Comparison of ENCODE assay signal across 12 cellular contexts in genomic region chr4:150540536-150540935, GRCh38. TPM values are rescaled to one million over a fixed set of nuclear protein-coding genes. Genes with fewer than 3 reads are reported as not detected.
DNase-seq lines count a peak whose midpoint lies in the region; ATAC-seq and TF ChIP-seq lines count a peak whose summit lies in the region.
"Had no signal": no experiment of that assay in that cellular context is flagged by ENCODE, and none has a peak within 500 bp of the region (broad histone marks: within the 10 kb centered on the region; RNA-seq: fewer than 3 reads in every experiment).

No MANE protein-coding gene starts in this region.

- TF ChIP-seq CTCF in WTC11 (IDR thresholded peaks at IDR 0.05): no peak
- TF ChIP-seq CTCF in nephron progenitor cell (IDR thresholded peaks at IDR 0.05): no peak

- DNase-seq in WTC11 (ENCODE audit: low spot score): no peak
- no peak for DNase-seq in nephron progenitor cell
- DNase-seq in effector memory CD4-positive, alpha-beta T cell: no peak
- DNase-seq: DMS53, H7, KBM-7 had no signal

- no peak for ATAC-seq in WTC11
- ATAC-seq in HG03280 (IDR thresholded peaks at IDR 0.05; ENCODE audit: unreplicated experiment): no peak
- ATAC-seq in GM18861 (IDR thresholded peaks at IDR 0.05; ENCODE audit: unreplicated experiment): no peak

- no peaks in the 10 kb centered on the region for H3K36me3 ChIP-seq in HUES48 (ENCODE audit: control insufficient read depth, insufficient read depth, low read length)
- no peaks in the 10 kb centered on the region for H3K36me3 ChIP-seq in effector memory CD4-positive, alpha-beta T cell (ENCODE audit: control insufficient read depth, insufficient read depth, low read length)
- H3K36me3 ChIP-seq: BLaER1 had no signal

- H3K27me3 Mint-ChIP-seq in WTC11 (ENCODE audit: low read depth) (no peaks in the 10 kb centered on the region), nephron progenitor cell (ENCODE audit: low read depth, poor library complexity) (no peaks in the 10 kb centered on the region)

- CTCF ChIA-PET in WTC11 (lab: Charles Lee): no interaction called here

- peak overlapping the region; percentile 79 for H3K27ac ChIP-seq in HUES48 (ENCODE audit: low read depth, low read length)
- no peak overlapping the region for H3K27ac ChIP-seq in effector memory CD4-positive, alpha-beta T cell (ENCODE audit: insufficient read depth, low read length, poor library complexity, severe bottlenecking)
- H3K27ac ChIP-seq: BLaER1 had no signal

- H3K9me3 Mint-ChIP-seq in WTC11: no peaks in the 10 kb centered on the region
- H3K9me3 Mint-ChIP-seq in nephron progenitor cell: no peaks in the 10 kb centered on the region

- H3K4me1 ChIP-seq in HUES48 (ENCODE audit: control insufficient read depth, insufficient read depth, low read length): peaks cover 31% of the 10 kb centered on the region
- H3K4me1 ChIP-seq in effector memory CD4-positive, alpha-beta T cell (ENCODE audit: control insufficient read depth, insufficient read depth, low read length, poor library complexity, severe bottlenecking): no peaks in the 10 kb centered on the region
- H3K4me1 ChIP-seq: BLaER1 had no signal

- H3K27me3 ChIP-seq in HUES48 (ENCODE audit: control insufficient read depth, insufficient read depth, low read length): no peaks in the 10 kb centered on the region
- no peaks in the 10 kb centered on the region for H3K27me3 ChIP-seq in effector memory CD4-positive, alpha-beta T cell (replicated peaks; ENCODE audit: control insufficient read depth, insufficient read depth, low read length, poor library complexity, severe bottlenecking)
- H3K27me3 ChIP-seq: BLaER1 had no signal

- POLR2A ChIA-PET in WTC11 (lab: Charles Lee): no interaction called here

- H3K36me3 Mint-ChIP-seq in WTC11 (no peaks in the 10 kb centered on the region), nephron progenitor cell (ENCODE audit: low read depth) (no peaks in the 10 kb centered on the region)

- no peak overlapping the region for H3K9ac ChIP-seq in HUES48 (ENCODE audit: low read depth, low read length)
- H3K9ac ChIP-seq: BLaER1 had no signal

- H3K4me3 Mint-ChIP-seq in WTC11: no peak overlapping the region
- H3K4me3 Mint-ChIP-seq in nephron progenitor cell: no peak overlapping the region

- H3K27ac Mint-ChIP-seq in WTC11 (peak overlapping the region; percentile 43; the same call in 1 of the 2 replicates), nephron progenitor cell (peak overlapping the region; percentile 43)

- H3K4me1 Mint-ChIP-seq in WTC11: peaks cover 31% of the 10 kb centered on the region
- H3K4me1 Mint-ChIP-seq in nephron progenitor cell: peaks cover 6% of the 10 kb centered on the region

- no peaks in the 10 kb centered on the region for H3K9me3 ChIP-seq in HUES48 (ENCODE audit: control insufficient read depth, insufficient read depth, low read length)
- no peaks in the 10 kb centered on the region for H3K9me3 ChIP-seq in effector memory CD4-positive, alpha-beta T cell (ENCODE audit: control insufficient read depth, low read length)
- H3K9me3 ChIP-seq: BLaER1 had no signal

- H3K4me3 ChIP-seq in HUES48 (ENCODE audit: low read depth, low read length): no peak overlapping the region
- H3K4me3 ChIP-seq in effector memory CD4-positive, alpha-beta T cell (ENCODE audit: insufficient read depth, low read depth, low read length, poor library complexity, severe bottlenecking): no peak overlapping the region
- H3K4me3 ChIP-seq: BLaER1 had no signal

TF ChIP-seq in WTC11, 78 proteins besides CTCF, POLR2A, EP300 and RAD21:
- TF ChIP-seq OVOL2 (CRISPR knock-in tag; IDR thresholded peaks at IDR 0.05; ENCODE audit: borderline replicate concordance): no peak
- TF ChIP-seq ZNF512 (CRISPR knock-in tag; IDR thresholded peaks at IDR 0.05; ENCODE audit: borderline replicate concordance): no peak
- TF ChIP-seq, protein P1, sequence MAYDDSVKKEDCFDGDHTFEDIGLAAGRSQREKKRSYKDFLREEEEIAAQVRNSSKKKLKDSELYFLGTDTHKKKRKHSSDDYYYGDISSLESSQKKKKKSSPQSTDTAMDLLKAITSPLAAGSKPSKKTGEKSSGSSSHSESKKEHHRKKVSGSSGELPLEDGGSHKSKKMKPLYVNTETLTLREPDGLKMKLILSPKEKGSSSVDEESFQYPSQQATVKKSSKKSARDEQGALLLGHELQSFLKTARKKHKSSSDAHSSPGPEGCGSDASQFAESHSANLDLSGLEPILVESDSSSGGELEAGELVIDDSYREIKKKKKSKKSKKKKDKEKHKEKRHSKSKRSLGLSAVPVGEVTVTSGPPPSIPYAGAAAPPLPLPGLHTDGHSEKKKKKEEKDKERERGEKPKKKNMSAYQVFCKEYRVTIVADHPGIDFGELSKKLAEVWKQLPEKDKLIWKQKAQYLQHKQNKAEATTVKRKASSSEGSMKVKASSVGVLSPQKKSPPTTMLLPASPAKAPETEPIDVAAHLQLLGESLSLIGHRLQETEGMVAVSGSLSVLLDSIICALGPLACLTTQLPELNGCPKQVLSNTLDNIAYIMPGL (CRISPR knock-in tag; IDR thresholded peaks at IDR 0.05): no peak
- no peak for TF ChIP-seq E2F4 (CRISPR knock-in tag; IDR thresholded peaks at IDR 0.05; ENCODE audit: borderline replicate concordance, low read depth)
- TF ChIP-seq, protein P2, sequence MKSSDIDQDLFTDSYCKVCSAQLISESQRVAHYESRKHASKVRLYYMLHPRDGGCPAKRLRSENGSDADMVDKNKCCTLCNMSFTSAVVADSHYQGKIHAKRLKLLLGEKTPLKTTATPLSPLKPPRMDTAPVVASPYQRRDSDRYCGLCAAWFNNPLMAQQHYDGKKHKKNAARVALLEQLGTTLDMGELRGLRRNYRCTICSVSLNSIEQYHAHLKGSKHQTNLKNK (CRISPR knock-in tag; IDR thresholded peaks at IDR 0.05): no peak
- TF ChIP-seq NR2C2 (CRISPR knock-in tag; IDR thresholded peaks at IDR 0.05): no peak
- TF ChIP-seq JUN (CRISPR knock-in tag; IDR thresholded peaks at IDR 0.05): no peak
- TF ChIP-seq ZNF416 (CRISPR knock-in tag; IDR thresholded peaks at IDR 0.05): no peak
- TF ChIP-seq KAT7 (CRISPR knock-in tag; IDR thresholded peaks at IDR 0.05; ENCODE audit: borderline replicate concordance): no peak
- TF ChIP-seq ZNF317 (CRISPR knock-in tag; IDR thresholded peaks at IDR 0.05; ENCODE audit: borderline replicate concordance, low read depth): no peak
- no peak for TF ChIP-seq RELA (CRISPR knock-in tag; IDR thresholded peaks at IDR 0.05; ENCODE audit: borderline replicate concordance)

RNA-seq across cellular contexts. Expression of gene MAB21L2, which starts 41.4 kb away (rescaled TPM):
- total RNA-seq in WTC11 (2021): 0.07 TPM in 1 of 3 replicates, not detected in the others
- total RNA-seq: A673, H7, HT-29 had no signal
